In the genomic region with DNA sequence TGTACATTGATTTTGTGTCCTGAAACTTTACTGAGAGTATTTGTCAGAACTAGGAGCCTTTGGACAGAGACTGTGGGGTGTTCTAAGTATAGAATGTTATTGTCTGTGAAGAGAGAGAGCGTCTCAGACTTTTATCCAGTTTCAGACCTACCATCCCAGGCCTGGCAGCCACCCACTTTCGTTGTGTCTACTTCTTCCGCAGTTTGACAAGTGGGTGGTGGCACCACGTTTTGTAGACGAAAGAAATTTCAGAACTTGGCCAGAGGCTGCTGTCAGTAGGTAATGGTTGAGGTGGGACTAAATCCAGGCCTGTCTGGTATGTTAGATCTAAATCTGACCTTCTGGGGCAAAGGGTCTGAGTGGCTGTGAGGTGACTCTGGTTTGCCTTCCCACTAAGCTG, we compare ENCODE assay signal across 19 cellular contexts. TPM values are rescaled to one million over a fixed set of nuclear protein-coding genes. Genes with fewer than 3 reads are reported as not detected.
A peak's percentile ranks its signal among the peaks of the same experiment; 100 is the strongest.
DNase-seq lines count a peak whose midpoint lies in the region; ATAC-seq and TF ChIP-seq lines count a peak whose summit lies in the region.
"Had no signal": no experiment of that assay in that cellular context is flagged by ENCODE, and none has a peak within 500 bp of the region (broad histone marks: within the 10 kb centered on the region; RNA-seq: fewer than 3 reads in every experiment).

No MANE protein-coding gene starts in this region.

- BruUV-seq in Calu3 (replicated peaks; lab: Mats Ljungman, UMichigan): no TSS peak

- H3K27me3 ChIP-seq in heart right ventricle (no peaks in the 10 kb centered on the region), psoas muscle (ENCODE audit: insufficient read depth in 3 of 3, low read length in 2 of 3) (no peaks in the 10 kb centered on the region)
- H3K27me3 ChIP-seq: colonic mucosa had no signal

- H3K36me3 Mint-ChIP-seq in Calu3 (ENCODE audit: insufficient read depth, unreplicated experiment) (peaks cover 13% of the 10 kb centered on the region), activated B cell treated with CpG ODN at 0.5 μM for 24 hours (ENCODE audit: low read depth) (peaks cover 14% of the 10 kb centered on the region)

- H3K9me3 ChIP-seq in heart right ventricle (peaks cover 0 to 22% (median 0%) of the 10 kb centered on the region in 11 donors), psoas muscle (peaks cover 6% of the 10 kb centered on the region)
- H3K9me3 ChIP-seq: colonic mucosa had no signal

- H3K27me3 Mint-ChIP-seq in Calu3 (ENCODE audit: unreplicated experiment) (no peaks in the 10 kb centered on the region), activated B cell treated with CpG ODN at 0.5 μM for 24 hours (no peaks in the 10 kb centered on the region)
- H3K27me3 Mint-ChIP-seq: CD4-positive, alpha-beta memory T cell; stimulated activated naive CD8-positive, alpha-beta T cell treated with anti-CD3 and anti-CD28 coated beads, Interleukin-15, amount 100 ng/mL, for 72 hours had no signal

- 53 to 70% methylated on average over 5 of the region's 5 CpGs for WGBS in heart right ventricle, 2 donors
- 24 to 44% (median 35%) methylated on average over 5 of the region's 5 CpGs for WGBS in psoas muscle, 3 donors

- H3K27ac Mint-ChIP-seq in Calu3 (ENCODE audit: unreplicated experiment): peak overlapping the region; percentile 82
- peak overlapping the region; percentile 54 for H3K27ac Mint-ChIP-seq in activated B cell treated with CpG ODN at 0.5 μM for 24 hours

- H3K36me3 ChIP-seq in heart right ventricle (no peaks in the 10 kb centered on the region), psoas muscle (ENCODE audit: insufficient read depth in 1 of 2, low read depth in 1 of 2) (no peaks in the 10 kb centered on the region)
- H3K36me3 ChIP-seq: colonic mucosa had no signal

- H3K4me3 ChIP-seq in heart right ventricle (no peak overlapping the region), psoas muscle (no peak overlapping the region)
- H3K4me3 ChIP-seq: colonic mucosa, lung had no signal

- H3K27ac ChIP-seq in heart right ventricle (peak overlapping the region; percentile 4 to 73 (median 58)), psoas muscle (peak overlapping the region; percentile 53)
- H3K27ac ChIP-seq: colonic mucosa had no signal

- DNase-seq in Calu3: no peak
- no peak for DNase-seq in activated B cell treated with CpG ODN at 0.5 μM for 24 hours
- peak in 1 of 2 donors; percentile 41 for DNase-seq in heart right ventricle
- DNase-seq in psoas muscle: no peak
- no peak for DNase-seq in OCI-M1 (lab: John Stamatoyannopoulos, UW)
- DNase-seq: activated CD4-positive, CD25-positive, alpha-beta regulatory T cell; activated effector memory CD4-positive, alpha-beta T cell treated with Interleukin-2 at 50 U/mL for 16 hours; CD4-positive, alpha-beta memory T cell; colonic mucosa; DND-41; foreskin melanocyte; HCEC 1CT; NCI-H187 treated with DMSO at 0.1 percent for 48 hours; stimulated activated naive CD8-positive, alpha-beta T cell treated with anti-CD3 and anti-CD28 coated beads, Interleukin-15, amount 100 ng/mL, for 72 hours had no signal

- H3K9me3 Mint-ChIP-seq in Calu3 (ENCODE audit: low read depth, unreplicated experiment): no peaks in the 10 kb centered on the region
- peaks cover 5% of the 10 kb centered on the region for H3K9me3 Mint-ChIP-seq in activated B cell treated with CpG ODN at 0.5 μM for 24 hours

- peaks cover 27 to 85% (median 67%) of the 10 kb centered on the region in 9 donors for H3K4me1 ChIP-seq in heart right ventricle
- peaks cover 73% of the 10 kb centered on the region for H3K4me1 ChIP-seq in psoas muscle

- POLR2A ChIA-PET in activated B cell treated with CpG ODN at 0.5 μM for 24 hours (lab: Charles Lee): interaction anchor here (5.0 kb wide), 1 partner anchor 11 kb away, joined by 46 read pairs; no protein-coding TSS in a partner anchor

- CTCF ChIA-PET in Calu3 (lab: Charles Lee) (interaction anchor here (0.6 kb wide), 1 partner anchor 175 kb away, joined by 5 read pairs; no protein-coding TSS in a partner anchor), activated B cell treated with CpG ODN at 0.5 μM for 24 hours (lab: Charles Lee) (interaction anchor here (1.4 to 1.9 kb wide), 2 partner anchors 26 to 59 kb away, joined by 3 to 5 read pairs; no protein-coding TSS in a partner anchor)

- no peak overlapping the region for H3K4me3 Mint-ChIP-seq in Calu3 (ENCODE audit: low read depth, unreplicated experiment)
- H3K4me3 Mint-ChIP-seq in activated B cell treated with CpG ODN at 0.5 μM for 24 hours: no peak overlapping the region
- H3K4me3 Mint-ChIP-seq: neural crest cell; stimulated activated naive CD8-positive, alpha-beta T cell treated with anti-CD3 and anti-CD28 coated beads, Interleukin-15, amount 100 ng/mL, for 72 hours had no signal

- intact Hi-C loops in Calu3 (cut with micrococcal nuclease; ENCODE audit: unreplicated experiment) (no loop called here), activated B cell treated with CpG ODN at 0.5 μM for 24 hours (cut with micrococcal nuclease) (no loop called here), heart right ventricle (cut with DNase I) (no loop called here), psoas muscle (cut with DNase I) (no loop called here)

- H3K4me1 Mint-ChIP-seq in Calu3 (ENCODE audit: low read depth, unreplicated experiment) (peaks cover 50% of the 10 kb centered on the region), activated B cell treated with CpG ODN at 0.5 μM for 24 hours (peaks cover 89% of the 10 kb centered on the region)

- no peak for ATAC-seq in activated B cell treated with CpG ODN at 0.5 μM for 24 hours (ENCODE audit: low read depth)
- peak in 6 of 8 donors; percentile 20 to 58 (median 42) for ATAC-seq in heart right ventricle
- ATAC-seq in psoas muscle: peak in 2 of 4 donors; percentile 25 to 37
- ATAC-seq in HG03097 (IDR thresholded peaks at IDR 0.05; ENCODE audit: low FRiP score, unreplicated experiment): no peak
- no peak for ATAC-seq in HG03135 (IDR thresholded peaks at IDR 0.05; ENCODE audit: unreplicated experiment)
- ATAC-seq in GM18861 (IDR thresholded peaks at IDR 0.05; ENCODE audit: unreplicated experiment): no peak
- ATAC-seq: stimulated activated naive CD8-positive, alpha-beta T cell treated with anti-CD3 and anti-CD28 coated beads, Interleukin-15, amount 100 ng/mL, for 72 hours had no signal

- TF ChIP-seq CTCF in Calu3 (IDR thresholded peaks at IDR 0.05; ENCODE audit: unreplicated experiment) (no peak), activated B cell treated with CpG ODN at 0.5 μM for 24 hours (IDR thresholded peaks at IDR 0.05) (no peak), heart right ventricle (IDR thresholded peaks at IDR 0.05) (no peak), psoas muscle (IDR thresholded peaks at IDR 0.05) (no peak)

RNA-seq across cellular contexts. Expression of gene TRAK1, which starts 13.4 kb away (rescaled TPM):
- total RNA-seq in Calu3 (2022): 89.9 and 108 TPM in 2 replicates
- 54.5 and 58.4 TPM in 2 replicates for total RNA-seq in activated B cell treated with CpG ODN at 0.5 μM for 24 hours
- 100 to 1,000 TPM; 182 to 423 (median 320) TPM for total RNA-seq in heart right ventricle
- polyA plus RNA-seq in heart right ventricle: 10 to 100 TPM; 35.5 to 41.2 TPM
- total RNA-seq in psoas muscle: 100 to 1,000 TPM in 3 of 4 donors, 10 to 100 TPM in 1; 94.8 to 128 (median 120) TPM
- polyA plus RNA-seq in psoas muscle: 10 to 100 TPM; 30.8 to 68.2 (median 45.2) TPM

Comparison
In these comparisons a context has a peak if more than half of its experiments do, and no peak if none do; other contexts are left out.
1. ATAC-seq: peak in heart right ventricle (6 of 8); none in activated B cell treated with CpG ODN at 0.5 μM for 24 hours (single experiment), HG03097 (single experiment), HG03135 (single experiment) and GM18861 (single experiment).